Comparison of ENCODE assay signal across 18 cellular contexts in the genomic region with DNA sequence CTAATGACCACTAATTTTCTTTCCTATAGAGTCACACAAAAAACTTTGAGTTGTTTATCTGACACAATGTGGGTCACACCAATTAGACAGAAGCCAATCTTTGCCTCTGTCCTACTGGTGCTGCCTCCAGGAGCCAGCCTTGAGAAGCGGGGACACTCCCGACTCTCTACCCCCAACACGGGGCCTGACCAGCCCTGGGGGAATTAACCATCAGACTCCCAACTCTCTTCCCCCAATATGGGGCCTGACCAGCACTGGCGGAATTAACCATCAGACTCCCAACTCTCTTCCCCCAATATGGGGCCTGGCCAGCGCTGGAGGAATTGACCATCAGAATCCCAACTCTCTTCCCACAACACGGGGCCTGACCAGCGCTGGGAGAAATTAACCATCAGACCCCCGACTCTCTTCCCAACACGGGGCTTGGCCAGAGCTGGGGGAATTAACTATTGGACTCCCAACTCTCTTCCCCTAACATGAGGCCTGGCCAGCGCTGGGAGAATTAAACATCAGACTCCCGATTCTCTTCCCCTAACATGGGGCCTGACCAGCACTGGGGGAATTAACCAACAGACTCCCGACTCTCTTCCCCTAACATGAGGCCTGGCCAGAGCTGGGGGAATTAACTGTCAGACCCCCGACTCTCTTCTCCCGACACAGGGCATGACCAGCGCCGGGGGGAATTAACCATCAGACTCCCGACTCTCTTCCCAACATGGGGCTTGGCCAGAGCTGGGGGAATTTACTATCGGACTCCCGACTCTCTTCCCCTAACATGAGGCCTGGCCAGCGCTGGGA. TPM values are rescaled to one million over a fixed set of nuclear protein-coding genes. Genes with fewer than 3 reads are reported as not detected.
DNase-seq lines count a peak whose midpoint lies in the region; ATAC-seq and TF ChIP-seq lines count a peak whose summit lies in the region.
"Had no signal": no experiment of that assay in that cellular context is flagged by ENCODE, and none has a peak within 500 bp of the region (broad histone marks: within the 10 kb centered on the region; RNA-seq: fewer than 3 reads in every experiment).

No MANE protein-coding gene starts in this region.

- H3K4me3 Mint-ChIP-seq in immature natural killer cell, result peak overlapping the region; percentile 81 to 89 (median 83)
- H3K4me3 Mint-ChIP-seq: HFFc6 had no signal

- DNase-seq in cardiac septum (ENCODE audit: low spot score) (peak; percentile 38), left ventricle myocardium inferior (no peak), immature natural killer cell (no peak), upper lobe of left lung (no peak), NCI-H446 (lab: John Stamatoyannopoulos, UW) (no peak)
- DNase-seq in activated CD8-positive, alpha-beta memory T cell treated with anti-CD3 and anti-CD28 coated beads, Interleukin-2, amount 50 U/mL, for 48 hours, result peak; percentile 35
- DNase-seq: HFFc6; midbrain; MV-4-11; NCI-H226; NK-92 treated with Interleukin-12 subunit alpha and Interleukin-12 subunit beta, amount 100 ng/mL, for 24 hours; tibial artery had no signal

- TF ChIP-seq POLR2A in upper lobe of left lung (IDR thresholded peaks at IDR 0.05), result no peak

- H3K27ac ChIP-seq in left ventricle myocardium inferior (replicated peaks) (no peak overlapping the region), upper lobe of left lung (peak overlapping the region in 3 of 4 donors; percentile 16 to 68 (median 35))
- H3K27ac ChIP-seq: cardiac muscle cell, tibial artery had no signal

- peaks cover 98% of the 10 kb centered on the region in 2 donors for H3K4me1 Mint-ChIP-seq in immature natural killer cell

- TF ChIP-seq EP300 in upper lobe of left lung (IDR thresholded peaks at IDR 0.05), result no peak

- H3K27ac Mint-ChIP-seq in immature natural killer cell, result peak overlapping the region; percentile 98 to 100 (median 100)
- H3K27ac Mint-ChIP-seq: HFFc6 had no signal

- TF ChIP-seq CTCF in left ventricle myocardium inferior (IDR thresholded peaks at IDR 0.05; ENCODE audit: borderline replicate concordance) (no peak), upper lobe of left lung (IDR thresholded peaks at IDR 0.05) (no peak)

- H3K4me1 ChIP-seq in left ventricle myocardium inferior (peaks cover 10% of the 10 kb centered on the region), upper lobe of left lung (no peaks in the 10 kb centered on the region)
- H3K4me1 ChIP-seq: tibial artery had no signal

- H3K27me3 Mint-ChIP-seq in immature natural killer cell (ENCODE audit: low read depth in 3 of 3), result peaks cover 48 to 74% (median 50%) of the 10 kb centered on the region in 3 donors

- no peaks in the 10 kb centered on the region for H3K9me3 ChIP-seq in left ventricle myocardium inferior (replicated peaks)
- H3K9me3 ChIP-seq in upper lobe of left lung, result no peaks in the 10 kb centered on the region
- H3K9me3 ChIP-seq: tibial artery had no signal

- intact Hi-C loops in cardiac septum (cut with DNase I), result no loop called here
- intact Hi-C loops in left ventricle myocardium inferior (cut with micrococcal nuclease), result no loop called here

- H3K36me3 ChIP-seq in left ventricle myocardium inferior (peaks cover 60% of the 10 kb centered on the region), upper lobe of left lung (peaks cover 24 to 96% (median 73%) of the 10 kb centered on the region in 4 donors)
- H3K36me3 ChIP-seq: cardiac muscle cell had no signal

- H3K9me3 Mint-ChIP-seq in immature natural killer cell, result no peaks in the 10 kb centered on the region
- H3K9me3 Mint-ChIP-seq: HFFc6 had no signal

- no peak for ATAC-seq in upper lobe of left lung (ENCODE audit: low FRiP score in 2 of 2)
- no peak for ATAC-seq in HG02970 (IDR thresholded peaks at IDR 0.05; ENCODE audit: low FRiP score, unreplicated experiment)
- no peak for ATAC-seq in GM18520 (IDR thresholded peaks at IDR 0.05; ENCODE audit: unreplicated experiment)
- ATAC-seq: K562 had no signal

- H3K36me3 Mint-ChIP-seq in immature natural killer cell, result peaks cover 52 to 83% (median 75%) of the 10 kb centered on the region in 3 donors

- H3K4me3 ChIP-seq in left ventricle myocardium inferior, result no peak overlapping the region
- H3K4me3 ChIP-seq in upper lobe of left lung, result no peak overlapping the region
- H3K4me3 ChIP-seq: cardiac muscle cell, K562, tibial artery had no signal

- WGBS in upper lobe of left lung, 2 donors, result 75 to 78% methylated on average over 20 of the region's 20 CpGs

- H3K27me3 ChIP-seq in left ventricle myocardium inferior (ENCODE audit: low read depth) (no peaks in the 10 kb centered on the region), upper lobe of left lung (no peaks in the 10 kb centered on the region)
- H3K27me3 ChIP-seq: cardiac muscle cell, dorsolateral prefrontal cortex, tibial artery had no signal

RNA-seq across cellular contexts. Expression of a gene that starts 12.5 kb away (rescaled TPM):
- total RNA-seq in cardiac septum (1.6 TPM), left ventricle myocardium inferior (0.66 TPM), upper lobe of left lung (10 to 100 TPM in 5 of 6 donors, not detected in 1; 13.7 to 28.3 (median 15.4) TPM)
- 1,000 to 10,000 TPM; 2,262 to 2,521 (median 2,438) TPM for polyA plus RNA-seq in immature natural killer cell
- total RNA-seq: cardiac muscle cell, frontal cortex, HFFc6, K562 had no signal
- polyA plus RNA-seq: K562 had no signal

RNA-seq across cellular contexts. Expression of a gene that starts 31.0 kb away (rescaled TPM):
- 28.2 TPM for total RNA-seq in cardiac septum
- total RNA-seq in left ventricle myocardium inferior, result 23.8 TPM
- 1,000 to 10,000 TPM in 1 of 3 donors, 100 to 1,000 TPM in 2; 649 to 1,111 (median 667) TPM for polyA plus RNA-seq in immature natural killer cell
- total RNA-seq in upper lobe of left lung, result 10 to 100 TPM; 31.4 to 80.1 (median 55.5) TPM

Comparison
In these comparisons a context has a peak if more than half of its experiments do, and no peak if none do; other contexts are left out.
1. DNase-seq: peak in cardiac septum (single experiment) and activated CD8-positive, alpha-beta memory T cell treated with anti-CD3 and anti-CD28 coated beads, Interleukin-2, amount 50 U/mL, for 48 hours (single experiment); none in left ventricle myocardium inferior (single experiment), immature natural killer cell (0 of 3), upper lobe of left lung (0 of 2) and NCI-H446 (0 of 2).